20 cellular contexts compared by ENCODE assay signal in the genomic region with DNA sequence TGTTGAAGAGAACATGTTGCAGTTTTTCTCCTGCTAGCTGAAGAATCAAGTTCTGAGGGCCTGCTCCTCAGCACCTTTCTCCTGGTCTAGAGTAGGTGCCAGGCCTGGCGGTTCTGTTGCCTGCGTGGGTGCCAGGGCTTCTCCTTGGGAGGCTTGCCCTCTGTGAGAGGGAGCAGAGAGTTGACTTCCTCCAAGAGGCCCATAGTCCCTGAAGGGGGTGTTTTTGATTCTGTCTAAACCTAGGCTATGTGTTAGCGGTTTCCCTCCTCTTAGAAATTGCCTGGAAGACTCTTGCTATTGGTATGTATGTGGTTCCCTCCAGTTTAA. TPM values are rescaled to one million over a fixed set of nuclear protein-coding genes. Genes with fewer than 3 reads are reported as not detected.
A peak's percentile ranks its signal among the peaks of the same experiment; 100 is the strongest.
DNase-seq lines count a peak whose midpoint lies in the region; ATAC-seq and TF ChIP-seq lines count a peak whose summit lies in the region.
"Had no signal": no experiment of that assay in that cellular context is flagged by ENCODE, and none has a peak within 500 bp of the region (broad histone marks: within the 10 kb centered on the region; RNA-seq: fewer than 3 reads in every experiment).

No MANE protein-coding gene starts in this region.

- H3K27me3 Mint-ChIP-seq in activated CD4-positive, alpha-beta memory T cell treated with anti-CD3 and anti-CD28 coated beads for 36 hours = no peaks in the 10 kb centered on the region
- no peaks in the 10 kb centered on the region for H3K27me3 Mint-ChIP-seq in activated CD4-positive, alpha-beta memory T cell treated with anti-CD3 and anti-CD28 coated beads, Interleukin-2, amount 10 ng/mL, durations not matched to agents 7 days and 5 days
- no peaks in the 10 kb centered on the region for H3K27me3 Mint-ChIP-seq in T-cell
- peaks cover 3% of the 10 kb centered on the region for H3K27me3 Mint-ChIP-seq in nephron progenitor cell (ENCODE audit: low read depth, poor library complexity)
- H3K27me3 Mint-ChIP-seq: activated naive CD4-positive, alpha-beta T cell treated with anti-CD3 and anti-CD28 coated beads, Interleukin-2, amount 50 U/mL, for 24 hours had no signal

- peaks cover 6 to 63% (median 45%) of the 10 kb centered on the region in 9 donors for H3K4me1 ChIP-seq in heart right ventricle
- H3K4me1 ChIP-seq: neural progenitor cell had no signal

- 67 to 82% methylated on average over 3 of the region's 3 CpGs for WGBS in heart right ventricle, 2 donors

- peaks cover 33% of the 10 kb centered on the region for H3K4me1 Mint-ChIP-seq in activated CD4-positive, alpha-beta memory T cell treated with anti-CD3 and anti-CD28 coated beads for 36 hours (ENCODE audit: low read depth)
- H3K4me1 Mint-ChIP-seq in activated CD4-positive, alpha-beta memory T cell treated with anti-CD3 and anti-CD28 coated beads, Interleukin-2, amount 10 ng/mL, durations not matched to agents 7 days and 5 days = peaks cover 35% of the 10 kb centered on the region
- H3K4me1 Mint-ChIP-seq in T-cell = peaks cover 35 to 38% (median 36%) of the 10 kb centered on the region in 3 donors
- peaks cover 6% of the 10 kb centered on the region for H3K4me1 Mint-ChIP-seq in nephron progenitor cell

- H3K27me3 ChIP-seq in heart right ventricle = no peaks in the 10 kb centered on the region
- H3K27me3 ChIP-seq: neural progenitor cell, testis had no signal

- no peak for TF ChIP-seq CTCF in heart right ventricle (IDR thresholded peaks at IDR 0.05)
- no peak for TF ChIP-seq CTCF in nephron progenitor cell (IDR thresholded peaks at IDR 0.05)

- peak overlapping the region; percentile 8 to 79 (median 64) for H3K27ac ChIP-seq in heart right ventricle
- H3K27ac ChIP-seq: neural progenitor cell, testis had no signal

- H3K4me3 ChIP-seq in heart right ventricle = no peak overlapping the region
- H3K4me3 ChIP-seq: K562, neural progenitor cell, testis had no signal

- H3K9me3 ChIP-seq in heart right ventricle = no peaks in the 10 kb centered on the region
- H3K9me3 ChIP-seq: testis had no signal

- ATAC-seq in T-cell (replicated peaks in 1 of 4) (no peak), heart right ventricle (peak in 6 of 8 donors; percentile 18 to 67 (median 46))
- ATAC-seq: K562 had no signal

- H3K27ac Mint-ChIP-seq in activated CD4-positive, alpha-beta memory T cell treated with anti-CD3 and anti-CD28 coated beads for 36 hours = peak overlapping the region; percentile 10
- H3K27ac Mint-ChIP-seq in activated CD4-positive, alpha-beta memory T cell treated with anti-CD3 and anti-CD28 coated beads, Interleukin-2, amount 10 ng/mL, durations not matched to agents 7 days and 5 days = no peak overlapping the region
- H3K27ac Mint-ChIP-seq in T-cell (peak overlapping the region; percentile 25 to 36), nephron progenitor cell (peak overlapping the region; percentile 17)

- POLR2A ChIA-PET in activated CD4-positive, alpha-beta memory T cell treated with anti-CD3 and anti-CD28 coated beads for 36 hours (lab: Charles Lee) = interaction anchor here (0.7 kb wide), 1 partner anchor 19 kb away, joined by 3 read pairs; no protein-coding TSS in a partner anchor
- POLR2A ChIA-PET in activated CD4-positive, alpha-beta memory T cell treated with anti-CD3 and anti-CD28 coated beads, Interleukin-2, amount 10 ng/mL, durations not matched to agents 7 days and 5 days (lab: Charles Lee) = interaction anchor here (0.6 to 2.6 kb wide), 3 partner anchors 19 to 398 kb away, joined by 5 to 9 read pairs (median 5); partner anchors contain the start of gene TSEN15
- POLR2A ChIA-PET in T-cell (lab: Charles Lee) = interaction anchor here in 1 of 2 donors (1.1 kb wide), 1 partner anchor 14 kb away, joined by 6 read pairs; no protein-coding TSS in a partner anchor

- CTCF ChIA-PET in activated CD4-positive, alpha-beta memory T cell treated with anti-CD3 and anti-CD28 coated beads for 36 hours (lab: Charles Lee) = interaction anchor here (1.2 to 6.2 kb wide), 6 partner anchors 17 to 372 kb away, joined by 3 to 171 read pairs (median 30); partner anchors contain the start of gene ARPC5
- CTCF ChIA-PET in activated CD4-positive, alpha-beta memory T cell treated with anti-CD3 and anti-CD28 coated beads, Interleukin-2, amount 10 ng/mL, durations not matched to agents 7 days and 5 days (lab: Charles Lee) = interaction anchor here (1.5 to 6.1 kb wide), 4 partner anchors 20 to 569 kb away, joined by 6 to 122 read pairs (median 40); no protein-coding TSS in a partner anchor
- CTCF ChIA-PET in T-cell (lab: Charles Lee) = interaction anchor here (1.5 to 4.9 kb wide), 5 partner anchors 20 to 262 kb away, joined by 5 to 144 read pairs (median 40); no protein-coding TSS in a partner anchor

- H3K36me3 Mint-ChIP-seq in activated CD4-positive, alpha-beta memory T cell treated with anti-CD3 and anti-CD28 coated beads for 36 hours = no peaks in the 10 kb centered on the region
- H3K36me3 Mint-ChIP-seq in activated CD4-positive, alpha-beta memory T cell treated with anti-CD3 and anti-CD28 coated beads, Interleukin-2, amount 10 ng/mL, durations not matched to agents 7 days and 5 days (ENCODE audit: low read depth) = no peaks in the 10 kb centered on the region
- no peaks in the 10 kb centered on the region for H3K36me3 Mint-ChIP-seq in T-cell
- no peaks in the 10 kb centered on the region for H3K36me3 Mint-ChIP-seq in nephron progenitor cell (ENCODE audit: low read depth)
- H3K36me3 Mint-ChIP-seq: activated naive CD4-positive, alpha-beta T cell treated with anti-CD3 and anti-CD28 coated beads, Interleukin-2, amount 50 U/mL, for 24 hours; immature natural killer cell; neural progenitor cell had no signal

- no peak overlapping the region for H3K4me3 Mint-ChIP-seq in activated CD4-positive, alpha-beta memory T cell treated with anti-CD3 and anti-CD28 coated beads for 36 hours
- H3K4me3 Mint-ChIP-seq in activated CD4-positive, alpha-beta memory T cell treated with anti-CD3 and anti-CD28 coated beads, Interleukin-2, amount 10 ng/mL, durations not matched to agents 7 days and 5 days = no peak overlapping the region
- no peak overlapping the region for H3K4me3 Mint-ChIP-seq in T-cell
- H3K4me3 Mint-ChIP-seq in nephron progenitor cell = no peak overlapping the region
- H3K4me3 Mint-ChIP-seq: activated naive CD4-positive, alpha-beta T cell treated with anti-CD3 and anti-CD28 coated beads, Interleukin-2, amount 50 U/mL, for 24 hours; immature natural killer cell; neural progenitor cell had no signal

- intact Hi-C loops in activated CD4-positive, alpha-beta memory T cell treated with anti-CD3 and anti-CD28 coated beads for 36 hours (cut with micrococcal nuclease) = loop anchor here (2.0 to 10.0 kb wide), 3 partner anchors 189 to 1629 kb away; no protein-coding TSS in a partner anchor
- intact Hi-C loops in heart right ventricle (cut with DNase I) = loop anchor here in 3 of 10 donors (5.0 kb wide), 2 partner anchors 34 to 264 kb away; no protein-coding TSS in a partner anchor

- no peak for DNase-seq in activated CD4-positive, alpha-beta memory T cell treated with anti-CD3 and anti-CD28 coated beads for 36 hours
- DNase-seq in activated CD4-positive, alpha-beta memory T cell treated with anti-CD3 and anti-CD28 coated beads, Interleukin-2, amount 10 ng/mL, durations not matched to agents 7 days and 5 days = no peak
- DNase-seq in T-cell (no peak), heart right ventricle (no peak), nephron progenitor cell (no peak), DMS79 (lab: John Stamatoyannopoulos, UW) (no peak), AG08396 (ENCODE audit: low spot score) (no peak), NCI-H2081 treated with DMSO at 0.1 percent for 48 hours (lab: John Stamatoyannopoulos, UW) (no peak)
- DNase-seq: activated CD4-positive, alpha-beta T cell treated with anti-CD3 and anti-CD28 coated beads for 4 hours; DMS79 treated with DMSO at 0.1 percent for 48 hours; glutamatergic neuron; immature natural killer cell; SIG-M5; T1000; testis had no signal

- no peaks in the 10 kb centered on the region for H3K36me3 ChIP-seq in heart right ventricle
- H3K36me3 ChIP-seq: neural progenitor cell had no signal

- H3K9me3 Mint-ChIP-seq in activated CD4-positive, alpha-beta memory T cell treated with anti-CD3 and anti-CD28 coated beads for 36 hours = no peaks in the 10 kb centered on the region
- no peaks in the 10 kb centered on the region for H3K9me3 Mint-ChIP-seq in activated CD4-positive, alpha-beta memory T cell treated with anti-CD3 and anti-CD28 coated beads, Interleukin-2, amount 10 ng/mL, durations not matched to agents 7 days and 5 days
- no peaks in the 10 kb centered on the region for H3K9me3 Mint-ChIP-seq in T-cell
- H3K9me3 Mint-ChIP-seq in nephron progenitor cell = no peaks in the 10 kb centered on the region
- H3K9me3 Mint-ChIP-seq: activated naive CD4-positive, alpha-beta T cell treated with anti-CD3 and anti-CD28 coated beads, Interleukin-2, amount 50 U/mL, for 24 hours; immature natural killer cell; neural progenitor cell had no signal

RNA-seq across cellular contexts. Expression of gene APOBEC4, which starts 0.3 kb away (rescaled TPM):
- not detected for total RNA-seq in activated CD4-positive, alpha-beta memory T cell treated with anti-CD3 and anti-CD28 coated beads for 36 hours
- not detected for total RNA-seq in activated CD4-positive, alpha-beta memory T cell treated with anti-CD3 and anti-CD28 coated beads, Interleukin-2, amount 10 ng/mL, durations not matched to agents 7 days and 5 days
- total RNA-seq in T-cell = not detected
- total RNA-seq in heart right ventricle = not detected
- not detected for polyA plus RNA-seq in heart right ventricle
- total RNA-seq: K562, OCI-LY7, pulmonary artery endothelial cell had no signal
- polyA plus RNA-seq: immature natural killer cell, K562 had no signal

RNA-seq across cellular contexts. Expression of gene ARPC5, which starts 17.8 kb away (rescaled TPM):
- 100 to 1,000 TPM; 158 to 161 TPM for total RNA-seq in activated CD4-positive, alpha-beta memory T cell treated with anti-CD3 and anti-CD28 coated beads for 36 hours
- 100 to 1,000 TPM; 233 to 235 TPM for total RNA-seq in activated CD4-positive, alpha-beta memory T cell treated with anti-CD3 and anti-CD28 coated beads, Interleukin-2, amount 10 ng/mL, durations not matched to agents 7 days and 5 days
- total RNA-seq in T-cell (100 to 1,000 TPM in 3 of 5 donors, 10 to 100 TPM in 2; 69.8 to 116 (median 106) TPM), heart right ventricle (10 to 100 TPM; 23.8 to 60.2 (median 28.1) TPM)
- polyA plus RNA-seq in heart right ventricle = 10 to 100 TPM; 42.4 to 57.8 TPM

Comparison
In these comparisons a context has a peak if more than half of its experiments do, and no peak if none do; other contexts are left out.
1. ATAC-seq: peak in heart right ventricle (6 of 8); none in T-cell (0 of 4).